1 cellular context compared by ENCODE assay signal in genomic region chr12:54016051-54016450, GRCh38.
TF ChIP-seq lines count a peak whose summit lies in the region.

No MANE protein-coding gene starts in this region.

TF ChIP-seq in A549, 52 proteins besides CTCF, POLR2A, EP300 and RAD21 (continued from another document):
- no peak for TF ChIP-seq ATOH8 (CRISPR knock-in tag; IDR thresholded peaks at IDR 0.05; ENCODE audit: low read depth)
- TF ChIP-seq CHD2 (IDR thresholded peaks at IDR 0.05; ENCODE audit: low read length, partially characterized antibody) = no peak
- no peak for TF ChIP-seq MAZ (IDR thresholded peaks at IDR 0.05; ENCODE audit: borderline replicate concordance, low read depth, low read length)
- no peak for TF ChIP-seq CBX8 (IDR thresholded peaks at IDR 0.05)
